ENCODE assay signal across 20 cellular contexts in genomic region chr4:87542734-87543312, GRCh38. TPM values are rescaled to one million over a fixed set of nuclear protein-coding genes. Genes with fewer than 3 reads are reported as not detected.
"Had no signal": no experiment of that assay in that cellular context is flagged by ENCODE, and none has a peak within 500 bp of the region (broad histone marks: within the 10 kb centered on the region; RNA-seq: fewer than 3 reads in every experiment).

No MANE protein-coding gene starts in this region.

- H3K27me3 ChIP-seq: cardiac muscle cell, ovary, spleen, testis, upper lobe of right lung had no signal

- H3K4me3 ChIP-seq: cardiac muscle cell, ovary, SK-N-MC, spleen, testis, upper lobe of right lung had no signal

- H3K9me3 ChIP-seq: ovary, spleen, testis, upper lobe of right lung had no signal

- H3K4me1 ChIP-seq: spleen, upper lobe of right lung had no signal

- H3K36me3 ChIP-seq: cardiac muscle cell, ovary, spleen, upper lobe of right lung, WERI-Rb-1 had no signal

- ATAC-seq: activated naive CD4-positive, alpha-beta T cell treated with anti-CD3 and anti-CD28 coated beads, Interleukin-2, amount 50 U/mL, for 72 hours; effector memory CD8-positive, alpha-beta T cell; left lobe of liver; naive thymus-derived CD8-positive, alpha-beta T cell; upper lobe of right lung had no signal

- DNase-seq: activated CD4-positive, alpha-beta T cell treated with anti-CD3 and anti-CD28 coated beads, Interleukin-2, amount 50 U/mL, for 4 hours; activated gamma-delta T cell treated with Interleukin-2 at 50 U/mL for 16 hours; activated T-cell treated with anti-CD3 and anti-CD28 coated beads for 4 hours; dermis blood vessel endothelial cell; effector memory CD8-positive, alpha-beta T cell; foreskin fibroblast; glutamatergic neuron; naive thymus-derived CD8-positive, alpha-beta T cell; ovary; spleen; stimulated activated naive CD4-positive, alpha-beta T cell; testis; upper lobe of right lung; WERI-Rb-1 had no signal

- H3K27ac ChIP-seq: cardiac muscle cell, ovary, SK-N-MC, spleen, upper lobe of right lung, WERI-Rb-1 had no signal

RNA-seq across cellular contexts. Expression of gene SPARCL1, which starts 13.6 kb away (rescaled TPM):
- total RNA-seq: activated naive CD4-positive, alpha-beta T cell treated with anti-CD3 and anti-CD28 coated beads, Interleukin-2, amount 50 U/mL, for 72 hours; activated T-helper 1 cell treated with anti-CD3 and anti-CD28 coated beads, Interleukin-12 subunit alpha, Interleukin-12 subunit beta, Interleukin-2, Interleukin-4 antibody, amounts not matched to agents 30 ng/mL and 10 ng/mL and 1 ng/mL, durations not matched to agents 14 hours and 24 hours and 36 hours; cardiac muscle cell; naive thymus-derived CD8-positive, alpha-beta T cell; T-helper 2 cell treated with Interferon-gamma antibody and Interleukin-4, amounts not matched to agents 100 ng/mL and 5 ng/mL, for 36 hours had no signal
